8 cellular contexts compared by ENCODE assay signal in genomic region chr10:1643161-1643910, GRCh38.
DNase-seq lines count a peak whose midpoint lies in the region; ATAC-seq, FAIRE-seq and TF ChIP-seq lines count a peak whose summit lies in the region.

No MANE protein-coding gene starts in this region.

- peaks cover 0 to 8% of the 10 kb centered on the region in 2 experiments; a peak in 2 of 5 replicates for H3K27me3 ChIP-seq in K562 (ENCODE audit: control insufficient read depth in 2 of 2, insufficient read depth in 2 of 2, low read length in 2 of 2)
- peaks cover 0 to 35% (median 0%) of the 10 kb centered on the region in 3 donors for H3K27me3 ChIP-seq in stomach

- H3K4me1 ChIP-seq in A549 (no peaks in the 10 kb centered on the region), K562 (replicated peaks in 1 of 2; ENCODE audit: control insufficient read depth in 2 of 2, insufficient read depth in 2 of 2, low read length in 2 of 2) (no peaks in the 10 kb centered on the region), stomach (no peaks in the 10 kb centered on the region)

- H3K27ac ChIP-seq in A549, result no peak overlapping the region
- no peak overlapping the region for H3K27ac ChIP-seq in K562 (ENCODE audit: extremely low read depth, low read depth, low read length)
- H3K27ac ChIP-seq in stomach, result no peak overlapping the region

- CTCF ChIA-PET in A549 (lab: Yijun Ruan, JAX) (interaction anchor here (1.0 to 1.7 kb wide), 2 partner anchors 8 to 223 kb away, joined by 3 to 4 read pairs; no protein-coding TSS in a partner anchor), K562 (lab: Yijun Ruan, JAX; ENCODE audit: low intra/inter-chr PET ratio) (no interaction called here)

- WGBS in A549 (ENCODE audit: missing lambda C conversion rate), result 18% methylated on average over 11 of the region's 11 CpGs
- 4% methylated on average over 11 of the region's 11 CpGs for WGBS in K562 (ENCODE audit: insufficient coverage, low coverage, missing lambda C conversion rate)
- WGBS in stomach, 5 donors, result 37 to 52% (median 50%) methylated on average over 11 of the region's 11 CpGs

- H3K9ac ChIP-seq in K562 (ENCODE audit: insufficient read depth in 1 of 2, low read depth in 2 of 2, low read length in 2 of 2), result no peak overlapping the region

- no peak overlapping the region for H2AFZ ChIP-seq in K562 (ENCODE audit: low read depth, low read length)

- TF ChIP-seq POLR2A in A549 (IDR thresholded peaks at IDR 0.05; ENCODE audit: low read length) (no peak), K562 (conservative IDR thresholded peaks at IDR 0.05) (no peak), stomach (IDR thresholded peaks at IDR 0.05) (no peak)

- no peak for TF ChIP-seq EP300 in A549 (IDR thresholded peaks at IDR 0.05)
- TF ChIP-seq EP300 in K562 (IDR thresholded peaks at IDR 0.05; ENCODE audit: low read length), result no peak
- TF ChIP-seq EP300 in stomach (IDR thresholded peaks at IDR 0.05), result no peak

- in situ Hi-C loops in K562 (cut with MboI), result no loop called here

- BruUV-seq in K562 (replicated peaks; lab: Mats Ljungman, UMichigan), result no TSS peak

- no peak for FAIRE-seq in A549 (lab: Jason Lieb, UNC)
- FAIRE-seq in K562 (lab: Jason Lieb, UNC), result no peak

- H3K9me3 ChIP-seq in A549 (no peaks in the 10 kb centered on the region), K562 (replicated peaks; ENCODE audit: control insufficient read depth, insufficient read depth, low read depth, low read length) (no peaks in the 10 kb centered on the region), stomach (no peaks in the 10 kb centered on the region)

- no peaks in the 10 kb centered on the region for H3K9me1 ChIP-seq in K562 (ENCODE audit: control insufficient read depth, insufficient read depth, low read length)

- H3K4me2 ChIP-seq in A549 (no peak overlapping the region), K562 (ENCODE audit: insufficient read depth, low read length) (no peak overlapping the region)

- DNase-seq in A549 (ENCODE audit: low read depth in 1 of 2, low spot score in 1 of 2), result peak; percentile 5 to 9
- DNase-seq in GM19238 (ENCODE audit: insufficient read length, low spot score), result peak; percentile 40
- DNase-seq in HuH-7.5 (ENCODE audit: low spot score), result peak; percentile 24
- peak; percentile 35 to 52 (median 42) for DNase-seq in K562 (ENCODE audit: extremely low read depth in 1 of 4, low spot score in 3 of 4)
- no peak for DNase-seq in stomach
- DNase-seq in NCI-H187 treated with DMSO at 0.1 percent for 48 hours (lab: John Stamatoyannopoulos, UW), result no peak
- no peak for DNase-seq in GOT3 (lab: John Stamatoyannopoulos, UW)

- H3K36me3 ChIP-seq in K562 (ENCODE audit: control insufficient read depth, insufficient read depth, low read length), result no peaks in the 10 kb centered on the region
- no peaks in the 10 kb centered on the region for H3K36me3 ChIP-seq in stomach

- intact Hi-C loops in K562 (cut with micrococcal nuclease), result no loop called here
- intact Hi-C loops in stomach (cut with DNase I; ENCODE audit: low total_unique reads), result no loop called here

- POLR2A ChIA-PET in A549 (lab: Yijun Ruan, JAX) (no interaction called here), K562 (lab: Yijun Ruan, JAX) (interaction anchor here (0.7 to 0.8 kb wide), 3 partner anchors 186 to 1438 kb away, joined by 3 to 4 read pairs (median 3); no protein-coding TSS in a partner anchor)

- H3K4me3 ChIP-seq in A549 (no peak overlapping the region), K562 (no peak overlapping the region), stomach (no peak overlapping the region)

- H3K79me2 ChIP-seq in K562 (ENCODE audit: control insufficient read depth, insufficient read depth, low read length), result no peaks in the 10 kb centered on the region

- ATAC-seq in A549 (no peak; a peak in 1 of 6 replicates), K562 (peak; percentile 72), HG02623 (IDR thresholded peaks at IDR 0.05; ENCODE audit: unreplicated experiment) (no peak)

- TF ChIP-seq RAD21 in A549 (conservative IDR thresholded peaks at IDR 0.05 in 1 of 2, IDR thresholded peaks at IDR 0.05 in 1 of 2) (no peak), K562 (CRISPR knock-in tag; conservative IDR thresholded peaks at IDR 0.05 in 1 of 2, IDR thresholded peaks at IDR 0.05 in 1 of 2) (no peak)

- peaks cover 4% of the 10 kb centered on the region; the same call in 1 of the 2 replicates for H4K20me1 ChIP-seq in K562 (replicated peaks; ENCODE audit: control insufficient read depth, insufficient read depth, low read length)

- TF ChIP-seq CTCF in A549 (IDR thresholded peaks at IDR 0.05) (no peak), K562 (IDR thresholded peaks at IDR 0.05 in 2 of 3, conservative IDR thresholded peaks at IDR 0.05 in 1 of 3; ENCODE audit: insufficient read depth in 2 of 3, low read depth in 1 of 3, low read length in 3 of 3) (no peak), stomach (IDR thresholded peaks at IDR 0.05) (no peak)

TF ChIP-seq in A549, 52 proteins besides CTCF, POLR2A, EP300 and RAD21 (continues in another document):
- TF ChIP-seq REST (IDR thresholded peaks at IDR 0.05) (peak; percentile 91), NR3C1 (IDR thresholded peaks at IDR 0.05) (no peak), SMC3 (IDR thresholded peaks at IDR 0.05) (no peak), CEBPB (IDR thresholded peaks at IDR 0.05) (no peak), USF2 (IDR thresholded peaks at IDR 0.05) (no peak)

TF ChIP-seq in K562, 482 proteins besides CTCF, POLR2A, EP300 and RAD21:
- TF ChIP-seq FOXJ3 (CRISPR knock-in tag; IDR thresholded peaks at IDR 0.05), result no peak
- TF ChIP-seq REST (CRISPR knock-in tag; IDR thresholded peaks at IDR 0.05; ENCODE audit: low read depth), result peak; percentile 93
- TF ChIP-seq AFF1 (IDR thresholded peaks at IDR 0.05; ENCODE audit: low read depth in 1 of 2, partially characterized antibody in 2 of 2), result peak in 1 of 2 experiments; percentile 29
- no peak for TF ChIP-seq POLR2AphosphoS2 (IDR thresholded peaks at IDR 0.05; ENCODE audit: low read length)
- peak; percentile 89 for TF ChIP-seq MIER1 (IDR thresholded peaks at IDR 0.05; ENCODE audit: low read depth)
- TF ChIP-seq EHMT2 (IDR thresholded peaks at IDR 0.05), result peak; percentile 93

Comparison
In these comparisons a context has a peak if more than half of its experiments do, and no peak if none do; other contexts are left out.
1. DNase-seq: peak in A549 (2 of 2), GM19238 (single experiment), HuH-7.5 (single experiment) and K562 (4 of 4); none in stomach (single experiment), NCI-H187 treated with DMSO at 0.1 percent for 48 hours (single experiment) and GOT3 (single experiment).
2. Of the 35 proteins assayed by ChIP-seq in both K562 and A549: peak only in K562: none; only in A549: none; in both: EHMT2 and REST; in neither: 33.